Comparison of ENCODE assay signal across 11 cellular contexts in genomic region chr12:62848418-62848817, GRCh38.
DNase-seq lines count a peak whose midpoint lies in the region; ATAC-seq and TF ChIP-seq lines count a peak whose summit lies in the region.
"Had no signal": no experiment of that assay in that cellular context is flagged by ENCODE, and none has a peak within 500 bp of the region (broad histone marks: within the 10 kb centered on the region; RNA-seq: fewer than 3 reads in every experiment).

No MANE protein-coding gene starts in this region.

- peaks cover 9% of the 10 kb centered on the region for H3K27me3 Mint-ChIP-seq in activated CD4-positive, alpha-beta T cell treated with anti-CD3 and anti-CD28 coated beads for 36 hours
- no peaks in the 10 kb centered on the region for H3K27me3 Mint-ChIP-seq in osteocyte (ENCODE audit: unreplicated experiment)

- peak; percentile 44 for DNase-seq in activated CD4-positive, alpha-beta T cell treated with anti-CD3 and anti-CD28 coated beads for 36 hours
- DNase-seq in activated CD4-positive, alpha-beta T cell treated with anti-CD3 and anti-CD28 coated beads, Interleukin-2, amount 50 U/mL, for 4 hours = no peak
- DNase-seq in GOT3 (lab: John Stamatoyannopoulos, UW) (peak; percentile 85), astrocyte of the hippocampus (ENCODE audit: low read depth, low spot score) (peak; percentile 85), osteocyte (ENCODE audit: extremely low spot score, unreplicated experiment) (no peak), NCI-H510A (lab: John Stamatoyannopoulos, UW) (no peak), mesenteric fat pad (ENCODE audit: low spot score) (no peak), Ammon's horn (ENCODE audit: low spot score) (no peak)
- DNase-seq: AML-193, NCI-H146, upper lobe of right lung had no signal

- intact Hi-C loops in activated CD4-positive, alpha-beta T cell treated with anti-CD3 and anti-CD28 coated beads for 36 hours (cut with DNase I, micrococcal nuclease) = no loop called here

- no peak overlapping the region for H3K4me3 Mint-ChIP-seq in activated CD4-positive, alpha-beta T cell treated with anti-CD3 and anti-CD28 coated beads for 36 hours
- H3K4me3 Mint-ChIP-seq in osteocyte (ENCODE audit: unreplicated experiment) = no peak overlapping the region

- H3K27ac Mint-ChIP-seq in activated CD4-positive, alpha-beta T cell treated with anti-CD3 and anti-CD28 coated beads for 36 hours = no peak overlapping the region
- H3K27ac Mint-ChIP-seq in osteocyte (ENCODE audit: unreplicated experiment) = peak overlapping the region; percentile 58

- no peaks in the 10 kb centered on the region for H3K9me3 Mint-ChIP-seq in activated CD4-positive, alpha-beta T cell treated with anti-CD3 and anti-CD28 coated beads for 36 hours (ENCODE audit: low read depth)
- no peaks in the 10 kb centered on the region for H3K9me3 Mint-ChIP-seq in osteocyte (ENCODE audit: unreplicated experiment)

- H3K4me1 Mint-ChIP-seq in activated CD4-positive, alpha-beta T cell treated with anti-CD3 and anti-CD28 coated beads for 36 hours = peaks cover 2% of the 10 kb centered on the region
- peaks cover 41% of the 10 kb centered on the region for H3K4me1 Mint-ChIP-seq in osteocyte (ENCODE audit: unreplicated experiment)

- no peaks in the 10 kb centered on the region for H3K36me3 Mint-ChIP-seq in activated CD4-positive, alpha-beta T cell treated with anti-CD3 and anti-CD28 coated beads for 36 hours (ENCODE audit: low read depth)
- peaks cover 2% of the 10 kb centered on the region for H3K36me3 Mint-ChIP-seq in osteocyte (ENCODE audit: unreplicated experiment)

- peak; percentile 97 for ATAC-seq in activated CD4-positive, alpha-beta T cell treated with anti-CD3 and anti-CD28 coated beads for 36 hours
- ATAC-seq: upper lobe of right lung had no signal

- CTCF ChIA-PET in activated CD4-positive, alpha-beta T cell treated with anti-CD3 and anti-CD28 coated beads for 36 hours (lab: Charles Lee) = interaction anchor here (1.1 to 2.2 kb wide), 4 partner anchors 8 to 71 kb away, joined by 3 to 8 read pairs (median 3); no protein-coding TSS in a partner anchor

- POLR2A ChIA-PET in activated CD4-positive, alpha-beta T cell treated with anti-CD3 and anti-CD28 coated beads for 36 hours (lab: Charles Lee) = interaction anchor here (0.6 kb wide), 1 partner anchor 48 kb away, joined by 3 read pairs; no protein-coding TSS in a partner anchor

- TF ChIP-seq CTCF in osteocyte (IDR thresholded peaks at IDR 0.05) = no peak

Comparison
In these comparisons a context has a peak if more than half of its experiments do, and no peak if none do; other contexts are left out.
1. DNase-seq: peak in activated CD4-positive, alpha-beta T cell treated with anti-CD3 and anti-CD28 coated beads for 36 hours (single experiment), GOT3 (single experiment) and astrocyte of the hippocampus (single experiment); none in activated CD4-positive, alpha-beta T cell treated with anti-CD3 and anti-CD28 coated beads, Interleukin-2, amount 50 U/mL, for 4 hours (0 of 2), osteocyte (single experiment), NCI-H510A (single experiment), mesenteric fat pad (single experiment) and Ammon's horn (single experiment).